ENCODE assay signal across 12 cellular contexts in genomic region chr4:102554482-102554881, GRCh38. TPM values are rescaled to one million over a fixed set of nuclear protein-coding genes. Genes with fewer than 3 reads are reported as not detected.
DNase-seq lines count a peak whose midpoint lies in the region; ATAC-seq and TF ChIP-seq lines count a peak whose summit lies in the region.
"Had no signal": no experiment of that assay in that cellular context is flagged by ENCODE, and none has a peak within 500 bp of the region (broad histone marks: within the 10 kb centered on the region; RNA-seq: fewer than 3 reads in every experiment).

No MANE protein-coding gene starts in this region.

- H3K27me3 ChIP-seq in left ventricle myocardium inferior (ENCODE audit: low read depth): no peaks in the 10 kb centered on the region
- no peaks in the 10 kb centered on the region for H3K27me3 ChIP-seq in psoas muscle (ENCODE audit: insufficient read depth in 3 of 3, low read length in 2 of 3)
- H3K27me3 ChIP-seq in esophagus squamous epithelium: no peaks in the 10 kb centered on the region
- H3K27me3 ChIP-seq: hepatocyte had no signal

- no peaks in the 10 kb centered on the region for H3K36me3 ChIP-seq in left ventricle myocardium inferior
- H3K36me3 ChIP-seq in psoas muscle (ENCODE audit: insufficient read depth in 1 of 2, low read depth in 1 of 2): no peaks in the 10 kb centered on the region
- H3K36me3 ChIP-seq in esophagus squamous epithelium: peaks cover 0 to 16% (median 0%) of the 10 kb centered on the region in 3 donors

- TF ChIP-seq CTCF in astrocyte of the cerebellum (IDR thresholded peaks at IDR 0.05; ENCODE audit: low read depth, low read length, missing control alignments): no peak
- no peak for TF ChIP-seq CTCF in left ventricle myocardium inferior (IDR thresholded peaks at IDR 0.05; ENCODE audit: borderline replicate concordance)
- no peak for TF ChIP-seq CTCF in psoas muscle (IDR thresholded peaks at IDR 0.05)
- no peak for TF ChIP-seq CTCF in esophagus squamous epithelium (IDR thresholded peaks at IDR 0.05)

- H3K9me3 ChIP-seq in left ventricle myocardium inferior (replicated peaks): no peaks in the 10 kb centered on the region
- H3K9me3 ChIP-seq in psoas muscle: no peaks in the 10 kb centered on the region
- no peaks in the 10 kb centered on the region for H3K9me3 ChIP-seq in esophagus squamous epithelium

- 33 to 51% (median 36%) methylated on average over 5 of the region's 5 CpGs for WGBS in psoas muscle, 3 donors
- 70 to 74% methylated on average over 5 of the region's 5 CpGs for WGBS in esophagus squamous epithelium, 2 donors

- ATAC-seq in psoas muscle (peak; percentile 99 to 100 (median 100)), HG02610 (IDR thresholded peaks at IDR 0.05; ENCODE audit: unreplicated experiment) (no peak), GM18505 (IDR thresholded peaks at IDR 0.05; ENCODE audit: unreplicated experiment) (no peak)
- ATAC-seq: stimulated activated naive B cell treated with anti-CD40 and anti-IgM and Interleukin-4, amounts not matched to agents 10 μg/mL and 1 μg/mL and 100 μg/mL, for 72 hours had no signal

- intact Hi-C loops in left ventricle myocardium inferior (cut with micrococcal nuclease): no loop called here
- intact Hi-C loops in psoas muscle (cut with DNase I): loop anchor here in 1 of 2 donors (1.0 to 10.0 kb wide), 3 partner anchors 37 to 1210 kb away; partner anchors contain the start of genes NFKB1 and PPP3CA
- intact Hi-C loops in esophagus squamous epithelium (cut with DNase I): no loop called here

- H3K27ac ChIP-seq in left ventricle myocardium inferior (replicated peaks): peak overlapping the region; percentile 62
- peak overlapping the region; percentile 72 for H3K27ac ChIP-seq in psoas muscle
- H3K27ac ChIP-seq in esophagus squamous epithelium: no peak overlapping the region
- H3K27ac ChIP-seq: hepatocyte had no signal

- H3K4me3 ChIP-seq in astrocyte of the cerebellum (ENCODE audit: low read depth, low read length) (no peak overlapping the region), left ventricle myocardium inferior (peak overlapping the region; percentile 6), psoas muscle (peak overlapping the region; percentile 10), esophagus squamous epithelium (no peak overlapping the region)
- H3K4me3 ChIP-seq: hepatocyte had no signal

- in situ Hi-C loops in astrocyte of the cerebellum (cut with HindIII; ENCODE audit: low sequenced_read_pairs): no loop called here

- DNase-seq in GM04504 (ENCODE audit: low read depth) (peak; percentile 51), astrocyte of the cerebellum (ENCODE audit: low read depth) (peak; percentile 49), left ventricle myocardium inferior (peak; percentile 66), psoas muscle (peak; percentile 78 to 87), dedifferentiated amniotic fluid mesenchymal stem cell (ENCODE audit: extremely low spot score) (no peak), esophagus squamous epithelium (lab: John Stamatoyannopoulos, UW) (no peak)
- DNase-seq: CD8-positive, alpha-beta memory T cell; NCI-H1092 treated with DMSO at 0.1 percent for 48 hours; stimulated activated naive B cell treated with anti-CD40 and anti-IgM and Interleukin-4, amounts not matched to agents 10 μg/mL and 1 μg/mL and 100 μg/mL, for 72 hours had no signal

- H3K4me1 ChIP-seq in left ventricle myocardium inferior (peaks cover 58% of the 10 kb centered on the region), psoas muscle (peaks cover 38% of the 10 kb centered on the region), esophagus squamous epithelium (peaks cover 0 to 14% (median 13%) of the 10 kb centered on the region in 3 donors)

- TF ChIP-seq POLR2A in esophagus squamous epithelium (IDR thresholded peaks at IDR 0.05): no peak
- no peak for TF ChIP-seq POLR2A in GM18505 (IDR thresholded peaks at IDR 0.05; ENCODE audit: borderline replicate concordance, extremely low read depth, insufficient read depth, insufficient read length)

RNA-seq across cellular contexts. Expression of gene NFKB1, which starts 53.3 kb away (rescaled TPM):
- 18.0 TPM for total RNA-seq in left ventricle myocardium inferior
- total RNA-seq in psoas muscle: 10 to 100 TPM; 19.8 to 47.5 (median 22.5) TPM
- polyA plus RNA-seq in psoas muscle: 10 to 100 TPM; 11.7 to 22.0 (median 16.3) TPM
- 10 to 100 TPM; 33.5 to 47.5 (median 41.4) TPM for total RNA-seq in esophagus squamous epithelium

Comparison
In these comparisons a context has a peak if more than half of its experiments do, and no peak if none do; other contexts are left out.
1. DNase-seq: peak in GM04504 (single experiment), astrocyte of the cerebellum (single experiment), left ventricle myocardium inferior (single experiment) and psoas muscle (2 of 2); none in dedifferentiated amniotic fluid mesenchymal stem cell (single experiment) and esophagus squamous epithelium (single experiment).
2. H3K4me3 ChIP-seq: peak in left ventricle myocardium inferior (single experiment) and psoas muscle (single experiment); none in astrocyte of the cerebellum (single experiment) and esophagus squamous epithelium (0 of 4).
3. H3K27ac ChIP-seq: peak in left ventricle myocardium inferior (single experiment) and psoas muscle (single experiment); none in esophagus squamous epithelium (0 of 4).
4. ATAC-seq: peak in psoas muscle (4 of 4); none in HG02610 (single experiment) and GM18505 (single experiment).